18 cellular contexts compared by ENCODE assay signal in the genomic region with DNA sequence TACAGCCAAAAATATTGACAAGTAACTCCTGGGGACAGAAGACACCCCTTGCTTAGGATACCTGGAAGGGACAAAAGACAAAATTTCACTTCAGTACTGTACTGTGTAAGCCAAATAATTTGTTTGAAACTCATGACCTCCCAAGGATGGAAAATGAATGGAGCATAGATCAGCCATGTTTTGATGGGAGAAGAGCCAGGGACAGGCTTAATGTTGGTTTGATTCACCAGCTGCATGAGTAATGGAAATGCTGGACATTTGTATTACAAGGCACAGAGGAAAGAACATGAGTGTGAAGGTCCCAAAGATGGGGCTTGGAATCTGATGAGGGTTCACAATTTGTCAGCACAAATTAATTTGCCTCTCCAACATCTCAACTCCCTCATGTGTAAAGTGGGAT.
DNase-seq lines count a peak whose midpoint lies in the region; ATAC-seq and TF ChIP-seq lines count a peak whose summit lies in the region.
"Had no signal": no experiment of that assay in that cellular context is flagged by ENCODE, and none has a peak within 500 bp of the region (broad histone marks: within the 10 kb centered on the region; RNA-seq: fewer than 3 reads in every experiment).

No MANE protein-coding gene starts in this region.

- peaks cover 5% of the 10 kb centered on the region for H3K4me1 Mint-ChIP-seq in endothelial cell (ENCODE audit: unreplicated experiment)
- H3K4me1 Mint-ChIP-seq: stimulated activated naive CD8-positive, alpha-beta T cell treated with anti-CD3 and anti-CD28 coated beads, Interleukin-15, amount 100 ng/mL, for 72 hours had no signal

- H3K4me2 ChIP-seq in SK-N-SH (peak overlapping the region; percentile 44; the same call in 1 of the 2 replicates), skeletal muscle satellite cell (ENCODE audit: low read length) (peak overlapping the region; percentile 50)
- H3K4me2 ChIP-seq: neural progenitor cell had no signal

- POLR2A ChIA-PET in SK-N-SH (lab: Yijun Ruan, JAX), result no interaction called here

- H3K9me3 Mint-ChIP-seq in endothelial cell (ENCODE audit: unreplicated experiment), result peaks cover 6% of the 10 kb centered on the region

- peaks cover 4% of the 10 kb centered on the region for H3K27me3 Mint-ChIP-seq in endothelial cell (ENCODE audit: unreplicated experiment)

- TF ChIP-seq CTCF in SK-N-SH (IDR thresholded peaks at IDR 0.05) (no peak), endothelial cell (IDR thresholded peaks at IDR 0.05; ENCODE audit: unreplicated experiment) (no peak)

- DNase-seq in SK-N-SH (no peak), amniotic epithelial cell (ENCODE audit: low read depth) (peak; percentile 55), fibroblast of peridontal ligament (ENCODE audit: extremely low read depth) (peak; percentile 83), endothelial cell (ENCODE audit: low spot score) (no peak), H4 (ENCODE audit: low spot score) (no peak)
- DNase-seq: activated effector memory CD4-positive, alpha-beta T cell treated with anti-CD3 and anti-CD28 coated beads, Interleukin-2, amount 50 U/mL, for 16 hours; caudate nucleus; erythroblast; NCI-H1048; NCI-H2171; sigmoid colon; stimulated activated naive CD8-positive, alpha-beta T cell treated with anti-CD3 and anti-CD28 coated beads, Interleukin-15, amount 100 ng/mL, for 72 hours had no signal

- H3K27me3 ChIP-seq in SK-N-SH (ENCODE audit: insufficient read depth) (no peaks in the 10 kb centered on the region), skeletal muscle satellite cell (ENCODE audit: control insufficient read depth, insufficient read depth, low read length) (no peaks in the 10 kb centered on the region)
- H3K27me3 ChIP-seq: neural progenitor cell, sigmoid colon had no signal

- H3K4me3 ChIP-seq in SK-N-SH (ENCODE audit: low read depth in 2 of 2, low read length in 1 of 2) (no peak overlapping the region), skeletal muscle satellite cell (ENCODE audit: low read length) (no peak overlapping the region)
- H3K4me3 ChIP-seq: lung, neural progenitor cell, sigmoid colon had no signal

- no peak overlapping the region for H3K4me3 Mint-ChIP-seq in endothelial cell (ENCODE audit: unreplicated experiment)
- H3K4me3 Mint-ChIP-seq: neural progenitor cell; stimulated activated naive CD8-positive, alpha-beta T cell treated with anti-CD3 and anti-CD28 coated beads, Interleukin-15, amount 100 ng/mL, for 72 hours had no signal

- H3F3A ChIP-seq in SK-N-SH (replicated peaks; ENCODE audit: insufficient read depth), result peaks cover 15% of the 10 kb centered on the region

- H3K36me3 ChIP-seq in SK-N-SH (replicated peaks in 1 of 2; ENCODE audit: control insufficient read depth in 1 of 2, insufficient read depth in 2 of 2, low read length in 1 of 2) (no peaks in the 10 kb centered on the region), skeletal muscle satellite cell (ENCODE audit: insufficient read depth, low read length) (no peaks in the 10 kb centered on the region)
- H3K36me3 ChIP-seq: neural progenitor cell, sigmoid colon had no signal

- H3K4me1 ChIP-seq in SK-N-SH (ENCODE audit: control insufficient read depth in 1 of 2, insufficient read depth in 2 of 2, low read depth in 1 of 2, low read length in 1 of 2), result peaks cover 3 to 22% of the 10 kb centered on the region in 2 experiments; a peak in 3 of 4 replicates
- peaks cover 23% of the 10 kb centered on the region for H3K4me1 ChIP-seq in skeletal muscle satellite cell (ENCODE audit: control insufficient read depth, insufficient read depth, low read length)
- H3K4me1 ChIP-seq: sigmoid colon had no signal

- no peak overlapping the region for H3K27ac Mint-ChIP-seq in endothelial cell (ENCODE audit: unreplicated experiment)
- H3K27ac Mint-ChIP-seq: neural progenitor cell had no signal

- no peak for TF ChIP-seq RAD21 in SK-N-SH (IDR thresholded peaks at IDR 0.05; ENCODE audit: low read length)

- H2AFZ ChIP-seq in SK-N-SH (ENCODE audit: low read depth), result no peak overlapping the region
- H2AFZ ChIP-seq: neural progenitor cell had no signal

- CTCF ChIA-PET in SK-N-SH (lab: Yijun Ruan, JAX), result interaction anchor here (0.8 to 1.1 kb wide), 3 partner anchors 8 to 47 kb away, joined by 3 to 4 read pairs (median 3); no protein-coding TSS in a partner anchor

- H3K79me2 ChIP-seq in SK-N-SH (ENCODE audit: insufficient read depth), result no peaks in the 10 kb centered on the region

- H3K27ac ChIP-seq in SK-N-SH (ENCODE audit: low read depth in 2 of 2, low read length in 1 of 2), result peak overlapping the region in 1 of 2 experiments; percentile 81; a peak in 2 of 4 replicates
- H3K27ac ChIP-seq: 22Rv1, neural progenitor cell, sigmoid colon had no signal

- TF ChIP-seq EP300 in SK-N-SH (IDR thresholded peaks at IDR 0.05; ENCODE audit: borderline replicate concordance in 1 of 2, low read depth in 1 of 2, low read length in 1 of 2), result peak in 1 of 2 experiments; percentile 18; a peak in 1 of 4 replicates

- H3K9me3 ChIP-seq in SK-N-SH (no peaks in the 10 kb centered on the region), skeletal muscle satellite cell (replicated peaks; ENCODE audit: low read length) (no peaks in the 10 kb centered on the region)
- H3K9me3 ChIP-seq: sigmoid colon had no signal

- peaks cover 3% of the 10 kb centered on the region for H3K36me3 Mint-ChIP-seq in endothelial cell (ENCODE audit: low read depth, unreplicated experiment)
- H3K36me3 Mint-ChIP-seq: neural progenitor cell had no signal

- no peaks in the 10 kb centered on the region for H3K9me2 ChIP-seq in SK-N-SH

- no peaks in the 10 kb centered on the region for H4K20me1 ChIP-seq in SK-N-SH (ENCODE audit: insufficient read depth)

- ATAC-seq in SK-N-SH treated with all-trans-retinoic acid at 6 μM for 48 hours (no peak), HG02981 (IDR thresholded peaks at IDR 0.05; ENCODE audit: unreplicated experiment) (no peak)
- ATAC-seq: stimulated activated naive CD8-positive, alpha-beta T cell treated with anti-CD3 and anti-CD28 coated beads, Interleukin-15, amount 100 ng/mL, for 72 hours had no signal

- H3K9ac ChIP-seq in SK-N-SH (no peak overlapping the region), skeletal muscle satellite cell (ENCODE audit: low read depth, low read length) (peak overlapping the region; percentile 17)
- H3K9ac ChIP-seq: neural progenitor cell had no signal

TF ChIP-seq in SK-N-SH, 30 proteins besides CTCF, POLR2A, EP300 and RAD21 (continues in another document):
- TF ChIP-seq JUND (IDR thresholded peaks at IDR 0.05) (0 out of 2 replicates have a peak, but pooled peaks have one; percentile 32), FOXJ3 (CRISPR knock-in tag; IDR thresholded peaks at IDR 0.05) (no peak), NFIC (IDR thresholded peaks at IDR 0.05; ENCODE audit: borderline replicate concordance) (peak; percentile 65), YY1 (IDR thresholded peaks at IDR 0.05; ENCODE audit: low read depth) (0 out of 2 replicates have a peak, but pooled peaks have one; percentile 16), TCF12 (IDR thresholded peaks at IDR 0.05) (peak; percentile 45)
- TF ChIP-seq, protein P1, sequence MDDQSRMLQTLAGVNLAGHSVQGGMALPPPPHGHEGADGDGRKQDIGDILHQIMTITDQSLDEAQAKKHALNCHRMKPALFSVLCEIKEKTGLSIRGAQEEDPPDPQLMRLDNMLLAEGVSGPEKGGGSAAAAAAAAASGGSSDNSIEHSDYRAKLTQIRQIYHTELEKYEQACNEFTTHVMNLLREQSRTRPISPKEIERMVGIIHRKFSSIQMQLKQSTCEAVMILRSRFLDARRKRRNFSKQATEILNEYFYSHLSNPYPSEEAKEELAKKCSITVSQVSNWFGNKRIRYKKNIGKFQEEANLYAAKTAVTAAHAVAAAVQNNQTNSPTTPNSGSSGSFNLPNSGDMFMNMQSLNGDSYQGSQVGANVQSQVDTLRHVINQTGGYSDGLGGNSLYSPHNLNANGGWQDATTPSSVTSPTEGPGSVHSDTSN (IDR thresholded peaks at IDR 0.05), result peak; percentile 33

TF ChIP-seq in SK-N-SH treated with all-trans-retinoic acid at 6 μM for 48 hours, 23 proteins besides CTCF, POLR2A, EP300 and RAD21 (continues in another document):
- TF ChIP-seq GLIS3 (CRISPR knock-in tag; IDR thresholded peaks at IDR 0.05), result no peak
- TF ChIP-seq, protein P2, sequence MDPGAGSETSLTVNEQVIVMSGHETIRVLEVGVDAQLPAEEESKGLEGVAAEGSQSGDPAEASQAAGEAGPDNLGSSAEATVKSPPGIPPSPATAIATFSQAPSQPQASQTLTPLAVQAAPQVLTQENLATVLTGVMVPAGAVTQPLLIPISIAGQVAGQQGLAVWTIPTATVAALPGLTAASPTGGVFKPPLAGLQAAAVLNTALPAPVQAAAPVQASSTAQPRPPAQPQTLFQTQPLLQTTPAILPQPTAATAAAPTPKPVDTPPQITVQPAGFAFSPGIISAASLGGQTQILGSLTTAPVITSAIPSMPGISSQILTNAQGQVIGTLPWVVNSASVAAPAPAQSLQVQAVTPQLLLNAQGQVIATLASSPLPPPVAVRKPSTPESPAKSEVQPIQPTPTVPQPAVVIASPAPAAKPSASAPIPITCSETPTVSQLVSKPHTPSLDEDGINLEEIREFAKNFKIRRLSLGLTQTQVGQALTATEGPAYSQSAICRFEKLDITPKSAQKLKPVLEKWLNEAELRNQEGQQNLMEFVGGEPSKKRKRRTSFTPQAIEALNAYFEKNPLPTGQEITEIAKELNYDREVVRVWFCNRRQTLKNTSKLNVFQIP (CRISPR knock-in tag; IDR thresholded peaks at IDR 0.05; ENCODE audit: borderline replicate concordance, low read depth), result no peak
- TF ChIP-seq ESRRG (CRISPR knock-in tag; IDR thresholded peaks at IDR 0.05), result no peak
- no peak for TF ChIP-seq ZFP3 (CRISPR knock-in tag; IDR thresholded peaks at IDR 0.05)
- no peak for TF ChIP-seq ARNTL (CRISPR knock-in tag; IDR thresholded peaks at IDR 0.05; ENCODE audit: borderline replicate concordance, low read depth)
- TF ChIP-seq ISL1 (CRISPR knock-in tag; IDR thresholded peaks at IDR 0.05), result no peak
- no peak for TF ChIP-seq BACH2 (CRISPR knock-in tag; IDR thresholded peaks at IDR 0.05; ENCODE audit: borderline replicate concordance)
- TF ChIP-seq, protein P3, sequence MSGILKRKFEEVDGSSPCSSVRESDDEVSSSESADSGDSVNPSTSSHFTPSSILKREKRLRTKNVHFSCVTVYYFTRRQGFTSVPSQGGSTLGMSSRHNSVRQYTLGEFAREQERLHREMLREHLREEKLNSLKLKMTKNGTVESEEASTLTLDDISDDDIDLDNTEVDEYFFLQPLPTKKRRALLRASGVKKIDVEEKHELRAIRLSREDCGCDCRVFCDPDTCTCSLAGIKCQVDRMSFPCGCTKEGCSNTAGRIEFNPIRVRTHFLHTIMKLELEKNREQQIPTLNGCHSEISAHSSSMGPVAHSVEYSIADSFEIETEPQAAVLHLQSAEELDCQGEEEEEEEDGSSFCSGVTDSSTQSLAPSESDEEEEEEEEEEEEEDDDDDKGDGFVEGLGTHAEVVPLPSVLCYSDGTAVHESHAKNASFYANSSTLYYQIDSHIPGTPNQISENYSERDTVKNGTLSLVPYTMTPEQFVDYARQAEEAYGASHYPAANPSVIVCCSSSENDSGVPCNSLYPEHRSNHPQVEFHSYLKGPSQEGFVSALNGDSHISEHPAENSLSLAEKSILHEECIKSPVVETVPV (CRISPR knock-in tag; IDR thresholded peaks at IDR 0.05), result no peak
- TF ChIP-seq ZNF8 (CRISPR knock-in tag; IDR thresholded peaks at IDR 0.05), result no peak
- TF ChIP-seq ZC3H10 (CRISPR knock-in tag; IDR thresholded peaks at IDR 0.05), result no peak
- TF ChIP-seq RARB (CRISPR knock-in tag; IDR thresholded peaks at IDR 0.05), result no peak
- TF ChIP-seq ZNF70 (CRISPR knock-in tag; IDR thresholded peaks at IDR 0.05), result no peak

Comparison
In these comparisons a context has a peak if more than half of its experiments do, and no peak if none do; other contexts are left out.
1. DNase-seq: peak in amniotic epithelial cell (single experiment) and fibroblast of peridontal ligament (single experiment); none in SK-N-SH (single experiment), endothelial cell (single experiment) and H4 (single experiment).